Comparison of ENCODE assay signal across 1 cellular context in the genomic region with DNA sequence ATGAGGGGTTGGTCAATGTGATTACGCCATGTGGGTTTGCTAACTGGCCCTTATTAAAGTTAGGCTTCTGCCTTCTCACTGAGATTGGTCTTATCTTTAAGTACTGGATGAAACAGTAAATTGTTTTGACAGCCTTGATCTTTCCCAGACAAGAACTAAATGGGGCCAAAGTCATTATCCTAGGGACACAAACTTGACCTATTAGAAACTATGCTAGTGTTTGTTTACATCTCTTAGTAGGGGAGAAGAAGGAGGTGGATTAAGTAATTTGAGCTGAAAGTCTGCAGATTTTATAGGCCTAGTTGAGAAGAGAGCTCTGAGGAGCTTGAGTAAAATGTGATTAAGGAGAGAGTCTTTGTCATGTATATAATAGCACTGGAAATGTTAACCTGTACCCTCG.
TF ChIP-seq lines count a peak whose summit lies in the region.

No MANE protein-coding gene starts in this region.

TF ChIP-seq in WTC11, 78 proteins besides CTCF, POLR2A, EP300 and RAD21 (continued from another document):
- TF ChIP-seq, protein P1, sequence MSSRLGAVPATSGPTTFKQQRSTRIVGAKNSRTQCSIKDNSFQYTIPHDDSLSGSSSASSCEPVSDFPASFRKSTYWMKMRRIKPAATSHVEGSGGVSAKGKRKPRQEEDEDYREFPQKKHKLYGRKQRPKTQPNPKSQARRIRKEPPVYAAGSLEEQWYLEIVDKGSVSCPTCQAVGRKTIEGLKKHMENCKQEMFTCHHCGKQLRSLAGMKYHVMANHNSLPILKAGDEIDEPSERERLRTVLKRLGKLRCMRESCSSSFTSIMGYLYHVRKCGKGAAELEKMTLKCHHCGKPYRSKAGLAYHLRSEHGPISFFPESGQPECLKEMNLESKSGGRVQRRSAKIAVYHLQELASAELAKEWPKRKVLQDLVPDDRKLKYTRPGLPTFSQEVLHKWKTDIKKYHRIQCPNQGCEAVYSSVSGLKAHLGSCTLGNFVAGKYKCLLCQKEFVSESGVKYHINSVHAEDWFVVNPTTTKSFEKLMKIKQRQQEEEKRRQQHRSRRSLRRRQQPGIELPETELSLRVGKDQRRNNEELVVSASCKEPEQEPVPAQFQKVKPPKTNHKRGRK (CRISPR knock-in tag; IDR thresholded peaks at IDR 0.05; ENCODE audit: borderline replicate concordance), result no peak
- TF ChIP-seq, protein P2, sequence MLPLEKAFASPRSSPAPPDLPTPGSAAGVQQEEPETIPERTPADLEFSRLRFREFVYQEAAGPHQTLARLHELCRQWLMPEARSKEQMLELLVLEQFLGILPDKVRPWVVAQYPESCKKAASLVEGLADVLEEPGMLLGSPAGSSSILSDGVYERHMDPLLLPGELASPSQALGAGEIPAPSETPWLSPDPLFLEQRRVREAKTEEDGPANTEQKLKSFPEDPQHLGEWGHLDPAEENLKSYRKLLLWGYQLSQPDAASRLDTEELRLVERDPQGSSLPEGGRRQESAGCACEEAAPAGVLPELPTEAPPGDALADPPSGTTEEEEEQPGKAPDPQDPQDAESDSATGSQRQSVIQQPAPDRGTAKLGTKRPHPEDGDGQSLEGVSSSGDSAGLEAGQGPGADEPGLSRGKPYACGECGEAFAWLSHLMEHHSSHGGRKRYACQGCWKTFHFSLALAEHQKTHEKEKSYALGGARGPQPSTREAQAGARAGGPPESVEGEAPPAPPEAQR (CRISPR knock-in tag; IDR thresholded peaks at IDR 0.05), result no peak
- TF ChIP-seq, protein P3, sequence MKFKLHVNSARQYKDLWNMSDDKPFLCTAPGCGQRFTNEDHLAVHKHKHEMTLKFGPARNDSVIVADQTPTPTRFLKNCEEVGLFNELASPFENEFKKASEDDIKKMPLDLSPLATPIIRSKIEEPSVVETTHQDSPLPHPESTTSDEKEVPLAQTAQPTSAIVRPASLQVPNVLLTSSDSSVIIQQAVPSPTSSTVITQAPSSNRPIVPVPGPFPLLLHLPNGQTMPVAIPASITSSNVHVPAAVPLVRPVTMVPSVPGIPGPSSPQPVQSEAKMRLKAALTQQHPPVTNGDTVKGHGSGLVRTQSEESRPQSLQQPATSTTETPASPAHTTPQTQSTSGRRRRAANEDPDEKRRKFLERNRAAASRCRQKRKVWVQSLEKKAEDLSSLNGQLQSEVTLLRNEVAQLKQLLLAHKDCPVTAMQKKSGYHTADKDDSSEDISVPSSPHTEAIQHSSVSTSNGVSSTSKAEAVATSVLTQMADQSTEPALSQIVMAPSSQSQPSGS (CRISPR knock-in tag; IDR thresholded peaks at IDR 0.05; ENCODE audit: borderline replicate concordance, low read depth), result no peak
- TF ChIP-seq, protein P4, sequence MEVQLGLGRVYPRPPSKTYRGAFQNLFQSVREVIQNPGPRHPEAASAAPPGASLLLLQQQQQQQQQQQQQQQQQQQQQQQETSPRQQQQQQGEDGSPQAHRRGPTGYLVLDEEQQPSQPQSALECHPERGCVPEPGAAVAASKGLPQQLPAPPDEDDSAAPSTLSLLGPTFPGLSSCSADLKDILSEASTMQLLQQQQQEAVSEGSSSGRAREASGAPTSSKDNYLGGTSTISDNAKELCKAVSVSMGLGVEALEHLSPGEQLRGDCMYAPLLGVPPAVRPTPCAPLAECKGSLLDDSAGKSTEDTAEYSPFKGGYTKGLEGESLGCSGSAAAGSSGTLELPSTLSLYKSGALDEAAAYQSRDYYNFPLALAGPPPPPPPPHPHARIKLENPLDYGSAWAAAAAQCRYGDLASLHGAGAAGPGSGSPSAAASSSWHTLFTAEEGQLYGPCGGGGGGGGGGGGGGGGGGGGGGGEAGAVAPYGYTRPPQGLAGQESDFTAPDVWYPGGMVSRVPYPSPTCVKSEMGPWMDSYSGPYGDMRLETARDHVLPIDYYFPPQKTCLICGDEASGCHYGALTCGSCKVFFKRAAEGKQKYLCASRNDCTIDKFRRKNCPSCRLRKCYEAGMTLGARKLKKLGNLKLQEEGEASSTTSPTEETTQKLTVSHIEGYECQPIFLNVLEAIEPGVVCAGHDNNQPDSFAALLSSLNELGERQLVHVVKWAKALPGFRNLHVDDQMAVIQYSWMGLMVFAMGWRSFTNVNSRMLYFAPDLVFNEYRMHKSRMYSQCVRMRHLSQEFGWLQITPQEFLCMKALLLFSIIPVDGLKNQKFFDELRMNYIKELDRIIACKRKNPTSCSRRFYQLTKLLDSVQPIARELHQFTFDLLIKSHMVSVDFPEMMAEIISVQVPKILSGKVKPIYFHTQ (CRISPR knock-in tag; IDR thresholded peaks at IDR 0.05), result no peak
